ENCODE assay signal across 33 cellular contexts in the genomic region with DNA sequence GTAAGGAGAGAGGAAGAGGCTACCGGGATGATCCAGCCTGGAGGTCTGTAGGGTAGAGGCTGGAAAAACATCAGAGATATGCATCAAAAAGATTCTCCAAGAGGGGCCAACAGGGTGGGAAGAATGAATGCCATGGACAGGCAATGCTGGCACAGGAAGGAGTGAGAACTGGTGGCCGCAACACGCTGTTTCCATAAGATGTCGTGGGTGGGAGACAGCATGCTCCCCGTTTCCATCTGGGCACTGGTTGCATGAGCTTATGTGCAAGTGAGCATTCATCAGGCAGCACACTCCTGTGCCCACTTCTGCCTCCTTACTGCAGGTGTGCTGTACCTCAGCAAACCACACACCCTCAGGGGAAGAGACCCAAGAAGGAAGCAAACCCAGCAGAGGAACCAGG. TPM values are rescaled to one million over a fixed set of nuclear protein-coding genes. Genes with fewer than 3 reads are reported as not detected.
"Had no signal": no experiment of that assay in that cellular context is flagged by ENCODE, and none has a peak within 500 bp of the region (broad histone marks: within the 10 kb centered on the region; RNA-seq: fewer than 3 reads in every experiment).

No MANE protein-coding gene starts in this region.

- H3K27ac ChIP-seq: adrenal gland, Peyer's patch, SJSA1 had no signal

- H3K27me3 ChIP-seq: adrenal gland, MG63, Peyer's patch, SJSA1 had no signal

- DNase-seq: activated CD4-positive, alpha-beta T cell treated with anti-CD3 and anti-CD28 coated beads for 36 hours; activated CD4-positive, alpha-beta T cell treated with anti-CD3 and anti-CD28 coated beads, Interleukin-2, amount 10 ng/mL, durations not matched to agents 7 days and 5 days; activated CD4-positive, alpha-beta T cell treated with anti-CD3 and anti-CD28 coated beads, Interleukin-2, amount 50 U/mL, for 48 hours; activated CD8-positive, alpha-beta T cell treated with anti-CD3 and anti-CD28 coated beads, Interleukin-2, amount 10 ng/mL, durations not matched to agents 7 days and 5 days; activated gamma-delta T cell treated with Interleukin-2 at 50 U/mL for 16 hours; activated naive CD4-positive, alpha-beta T cell treated with anti-CD3 and anti-CD28 coated beads for 36 hours; activated T-cell treated with anti-CD3 and anti-CD28 coated beads, Interleukin-2, amount 50 U/mL, for 24 hours; adrenal gland; caudate nucleus; Kasumi-1; MG63; NCI-H1048; NCI-H1105 treated with DMSO at 0.1 percent for 48 hours; NCI-H1436 treated with DMSO at 0.1 percent for 48 hours; NCI-H1694 treated with DMSO at 0.1 percent for 48 hours; NCI-H2029; NCI-H2107; NCI-H2171; NCI-H510A; NCI-H526; NCI-H748 treated with DMSO at 0.1 percent for 48 hours; NK-92 treated with Interleukin-12 subunit alpha and Interleukin-12 subunit beta, amount 100 ng/mL, for 24 hours; PC-3; Peyer's patch; RPMI8226; SHP77 treated with DMSO at 0.1 percent for 48 hours; SK-N-SH had no signal

- ATAC-seq: activated CD4-positive, alpha-beta T cell treated with anti-CD3 and anti-CD28 coated beads for 36 hours; activated CD4-positive, CD25-positive, alpha-beta regulatory T cell treated with anti-CD3 and anti-CD28 coated beads, Interleukin-2, amount 50 U/mL, for 24 hours; activated CD8-positive, alpha-beta T cell treated with anti-CD3 and anti-CD28 coated beads, Interleukin-2, amount 10 ng/mL, durations not matched to agents 7 days and 5 days; activated naive CD4-positive, alpha-beta T cell treated with anti-CD3 and anti-CD28 coated beads, Interleukin-2, amount 50 U/mL, for 72 hours; PC-3 had no signal

- H3K4me1 ChIP-seq: adrenal gland, Peyer's patch, SJSA1 had no signal

- H3K9me2 ChIP-seq: SK-N-SH had no signal

- H3K36me3 ChIP-seq: adrenal gland, MG63, Peyer's patch, SJSA1 had no signal

- H3K9me3 ChIP-seq: adrenal gland, MG63, SJSA1, SK-N-SH had no signal

- FAIRE-seq: bronchial epithelial cell, TTC549 had no signal

- H3K4me2 ChIP-seq: SK-N-SH had no signal

- H3K4me3 ChIP-seq: adrenal gland, MG63, Peyer's patch, SJSA1 had no signal

- H3K9ac ChIP-seq: SK-N-SH had no signal

RNA-seq across cellular contexts. Expression of gene GABRB3, which starts 59.4 kb away (rescaled TPM):
- total RNA-seq: activated CD4-positive, alpha-beta T cell treated with anti-CD3 and anti-CD28 coated beads for 36 hours; activated naive CD4-positive, alpha-beta T cell treated with anti-CD3 and anti-CD28 coated beads, Interleukin-2, amount 50 U/mL, for 72 hours; activated T-helper 2 cell treated with anti-CD3 and anti-CD28 coated beads, Interferon-gamma antibody, Interleukin-2, Interleukin-4, amounts not matched to agents 10 μg/mL and 5 μg/mL and 100 μg/mL, durations not matched to agents 14 hours and 24 hours and 36 hours; SJSA1 had no signal
